Comparison of ENCODE assay signal across 8 cellular contexts in genomic region chr12:3751151-3752095, GRCh38. TPM values are rescaled to one million over a fixed set of nuclear protein-coding genes. Genes with fewer than 3 reads are reported as not detected.
DNase-seq lines count a peak whose midpoint lies in the region; ATAC-seq and TF ChIP-seq lines count a peak whose summit lies in the region.

No MANE protein-coding gene starts in this region.

- CTCF ChIA-PET in A673 (lab: Charles Lee) = no interaction called here
- CTCF ChIA-PET in SK-N-SH (lab: Yijun Ruan, JAX) = interaction anchor here (2.6 kb wide), 1 partner anchor 451 kb away, joined by 11 read pairs; no protein-coding TSS in a partner anchor

- no peak for TF ChIP-seq CTCF in right atrium auricular region (IDR thresholded peaks at IDR 0.05)
- TF ChIP-seq CTCF in upper lobe of right lung (IDR thresholded peaks at IDR 0.05) = no peak
- TF ChIP-seq CTCF in A673 (conservative IDR thresholded peaks at IDR 0.05; ENCODE audit: low read depth, low read length) = no peak
- TF ChIP-seq CTCF in SK-N-SH (IDR thresholded peaks at IDR 0.05) = no peak

- no peaks in the 10 kb centered on the region for H3K9me2 ChIP-seq in SK-N-SH

- H3K9me3 Mint-ChIP-seq in activated T-cell treated with anti-CD3 and anti-CD28 coated beads, Interleukin-2, amount 50 U/mL, for 72 hours = no peaks in the 10 kb centered on the region
- no peaks in the 10 kb centered on the region for H3K9me3 Mint-ChIP-seq in memory B cell

- H3K4me3 ChIP-seq in right atrium auricular region (peak overlapping the region in 1 of 2 donors; percentile 63), upper lobe of right lung (no peak overlapping the region), A673 (ENCODE audit: low read depth, low read length, poor library complexity, severe bottlenecking) (no peak overlapping the region), SK-N-SH (ENCODE audit: low read depth in 2 of 2, low read length in 1 of 2) (no peak overlapping the region)

- H3K27ac ChIP-seq in right atrium auricular region = peak overlapping the region; percentile 77 to 79
- H3K27ac ChIP-seq in upper lobe of right lung = peak overlapping the region; percentile 2
- H3K27ac ChIP-seq in A673 (ENCODE audit: low read depth, low read length, poor library complexity, severe bottlenecking) = no peak overlapping the region
- H3K27ac ChIP-seq in SK-N-SH (ENCODE audit: low read depth in 2 of 2, low read length in 1 of 2) = no peak overlapping the region

- BruUV-seq in A673 (replicated peaks; lab: Mats Ljungman, UMichigan) = no TSS peak

- H3K27me3 ChIP-seq in right atrium auricular region (no peaks in the 10 kb centered on the region), upper lobe of right lung (no peaks in the 10 kb centered on the region), A673 (replicated peaks; ENCODE audit: insufficient read depth, low read depth, low read length, poor library complexity) (peaks cover 51% of the 10 kb centered on the region), SK-N-SH (ENCODE audit: insufficient read depth) (no peaks in the 10 kb centered on the region)

- H3K79me2 ChIP-seq in SK-N-SH (ENCODE audit: insufficient read depth) = no peaks in the 10 kb centered on the region

- H3K9me3 ChIP-seq in right atrium auricular region (no peaks in the 10 kb centered on the region), upper lobe of right lung (no peaks in the 10 kb centered on the region), A673 (ENCODE audit: low read depth, low read length, poor library complexity, severe bottlenecking) (no peaks in the 10 kb centered on the region), SK-N-SH (no peaks in the 10 kb centered on the region)

- peak overlapping the region; percentile 76 for H3K27ac Mint-ChIP-seq in activated T-cell treated with anti-CD3 and anti-CD28 coated beads, Interleukin-2, amount 50 U/mL, for 72 hours
- peak overlapping the region; percentile 97 for H3K27ac Mint-ChIP-seq in memory B cell

- H3K4me1 ChIP-seq in right atrium auricular region (peaks cover 0 to 33% of the 10 kb centered on the region in 2 donors), upper lobe of right lung (peaks cover 8% of the 10 kb centered on the region), A673 (ENCODE audit: insufficient read depth, low read length, poor library complexity, severe bottlenecking) (no peaks in the 10 kb centered on the region), SK-N-SH (ENCODE audit: control insufficient read depth in 1 of 2, insufficient read depth in 2 of 2, low read depth in 1 of 2, low read length in 1 of 2) (peaks cover 0 to 2% of the 10 kb centered on the region in 2 experiments; a peak in 1 of 4 replicates)

- no peak overlapping the region for H3K9ac ChIP-seq in SK-N-SH

- TF ChIP-seq EP300 in SK-N-SH (IDR thresholded peaks at IDR 0.05; ENCODE audit: borderline replicate concordance in 1 of 2, low read depth in 1 of 2, low read length in 1 of 2) = no peak

- no peaks in the 10 kb centered on the region for H4K20me1 ChIP-seq in SK-N-SH (ENCODE audit: insufficient read depth)

- 85% methylated on average over 13 of the region's 15 CpGs for WGBS in SK-N-SH (ENCODE audit: low lambda C conversion rate)

- intact Hi-C loops in left ventricle myocardium superior (cut with micrococcal nuclease) (no loop called here), upper lobe of right lung (cut with DNase I) (no loop called here), A673 (cut with micrococcal nuclease; ENCODE audit: unreplicated experiment) (no loop called here)

- no peaks in the 10 kb centered on the region for H3F3A ChIP-seq in SK-N-SH (replicated peaks; ENCODE audit: insufficient read depth)

- H3K36me3 Mint-ChIP-seq in activated T-cell treated with anti-CD3 and anti-CD28 coated beads, Interleukin-2, amount 50 U/mL, for 72 hours (ENCODE audit: insufficient read depth in 2 of 2) = peaks cover 2 to 4% of the 10 kb centered on the region in 2 donors
- H3K36me3 Mint-ChIP-seq in memory B cell = peaks cover 21% of the 10 kb centered on the region

- no peak for TF ChIP-seq RAD21 in SK-N-SH (IDR thresholded peaks at IDR 0.05; ENCODE audit: low read length)

- DNase-seq in right atrium auricular region (ENCODE audit: low spot score) = no peak
- DNase-seq in left ventricle myocardium superior = no peak
- no peak for DNase-seq in activated T-cell treated with anti-CD3 and anti-CD28 coated beads, Interleukin-2, amount 50 U/mL, for 72 hours
- no peak for DNase-seq in memory B cell (ENCODE audit: low spot score in 2 of 2)
- DNase-seq in upper lobe of right lung = no peak
- no peak for DNase-seq in A673 (ENCODE audit: low spot score)
- DNase-seq in SK-N-SH = no peak

- ATAC-seq in left ventricle myocardium superior = no peak
- ATAC-seq in activated T-cell treated with anti-CD3 and anti-CD28 coated beads, Interleukin-2, amount 50 U/mL, for 72 hours (replicated peaks in 1 of 2) = no peak
- ATAC-seq in memory B cell (ENCODE audit: low read depth) = no peak
- ATAC-seq in upper lobe of right lung = no peak
- no peak for ATAC-seq in GM21447 (IDR thresholded peaks at IDR 0.05; ENCODE audit: unreplicated experiment)

- H3K4me2 ChIP-seq in SK-N-SH = no peak overlapping the region

- H3K4me1 Mint-ChIP-seq in activated T-cell treated with anti-CD3 and anti-CD28 coated beads, Interleukin-2, amount 50 U/mL, for 72 hours (ENCODE audit: low read depth) = peaks cover 54% of the 10 kb centered on the region
- peaks cover 35% of the 10 kb centered on the region for H3K4me1 Mint-ChIP-seq in memory B cell

- H3K4me3 Mint-ChIP-seq in activated T-cell treated with anti-CD3 and anti-CD28 coated beads, Interleukin-2, amount 50 U/mL, for 72 hours = peak overlapping the region; percentile 80 to 91
- H3K4me3 Mint-ChIP-seq in memory B cell = peak overlapping the region; percentile 93

- H3K27me3 Mint-ChIP-seq in activated T-cell treated with anti-CD3 and anti-CD28 coated beads, Interleukin-2, amount 50 U/mL, for 72 hours (ENCODE audit: low read depth) = no peaks in the 10 kb centered on the region
- no peaks in the 10 kb centered on the region for H3K27me3 Mint-ChIP-seq in memory B cell

- POLR2A ChIA-PET in A673 (lab: Charles Lee; ENCODE audit: low non-redundant PET) = no interaction called here
- POLR2A ChIA-PET in SK-N-SH (lab: Yijun Ruan, JAX) = no interaction called here

- no peak overlapping the region for H2AFZ ChIP-seq in SK-N-SH (ENCODE audit: low read depth)

- no peaks in the 10 kb centered on the region for H3K36me3 ChIP-seq in right atrium auricular region
- H3K36me3 ChIP-seq in upper lobe of right lung = no peaks in the 10 kb centered on the region
- no peaks in the 10 kb centered on the region for H3K36me3 ChIP-seq in A673 (ENCODE audit: insufficient read depth, low read length, poor library complexity, severe bottlenecking)
- H3K36me3 ChIP-seq in SK-N-SH (replicated peaks in 1 of 2; ENCODE audit: control insufficient read depth in 1 of 2, insufficient read depth in 2 of 2, low read length in 1 of 2) = no peaks in the 10 kb centered on the region

TF ChIP-seq in SK-N-SH, 30 proteins besides CTCF, POLR2A, EP300 and RAD21:
- TF ChIP-seq FOXJ3 (CRISPR knock-in tag; IDR thresholded peaks at IDR 0.05) = no peak
- TF ChIP-seq SMC3 (IDR thresholded peaks at IDR 0.05; ENCODE audit: low read depth, low read length) = no peak

RNA-seq across cellular contexts. Expression of gene CRACR2A, which starts 1.5 kb away (rescaled TPM):
- 10 to 100 TPM in 1 of 2 donors, 1 to 10 TPM in 1; 6.0 to 10.9 TPM for total RNA-seq in right atrium auricular region
- total RNA-seq in left ventricle myocardium superior = 2.5 TPM
- 10 to 100 TPM; 20.0 to 25.5 TPM for total RNA-seq in activated T-cell treated with anti-CD3 and anti-CD28 coated beads, Interleukin-2, amount 50 U/mL, for 72 hours
- total RNA-seq in upper lobe of right lung = 5.4 TPM
- total RNA-seq in A673 (2021) = 0.13 TPM in 1 of 2 replicates, not detected in the other
- polyA plus RNA-seq in SK-N-SH (2012; rRNA removed) = 0.05 and 0.12 TPM in 2 replicates
- polyA plus RNA-seq in SK-N-SH (2012; cell fraction: cytosol; rRNA removed) = 0.14 and 0.15 TPM in 2 replicates
- 0.02 and 0.11 TPM in 2 replicates for polyA plus RNA-seq in SK-N-SH (2012; cell fraction: nucleus; rRNA removed)

Comparison
In these comparisons a context has a peak if more than half of its experiments do, and no peak if none do; other contexts are left out.
1. H3K27ac ChIP-seq: peak in right atrium auricular region (2 of 2) and upper lobe of right lung (single experiment); none in A673 (single experiment) and SK-N-SH (0 of 2).